ENCODE assay signal across 8 cellular contexts in genomic region chr17:17710728-17711541, GRCh38. TPM values are rescaled to one million over a fixed set of nuclear protein-coding genes. Genes with fewer than 3 reads are reported as not detected.
DNase-seq lines count a peak whose midpoint lies in the region; ATAC-seq and TF ChIP-seq lines count a peak whose summit lies in the region.

No MANE protein-coding gene starts in this region.

- TF ChIP-seq POLR2A in HCT116 (IDR thresholded peaks at IDR 0.05; ENCODE audit: borderline replicate concordance, extremely low read depth, insufficient read depth, insufficient read length), result no peak

- DNase-seq in HCT116 (ENCODE audit: low read depth, low spot score) (peak; percentile 72), amniotic epithelial cell (ENCODE audit: low read depth) (peak; percentile 99), iPS-NIHi7 (ENCODE audit: extremely low spot score) (peak; percentile 81), stromal cell of bone marrow (ENCODE audit: low read depth) (peak; percentile 76), NOMO-1 treated with DMSO at 0.1 percent for 48 hours (lab: John Stamatoyannopoulos, UW; ENCODE audit: unreplicated experiment) (no peak), NAMALWA (ENCODE audit: low spot score) (no peak)
- DNase-seq in activated CD4-positive, alpha-beta T cell treated with anti-CD3 and anti-CD28 coated beads for 4 hours, result no peak
- no peak for DNase-seq in CD4-positive, alpha-beta memory T cell

- POLR2A ChIA-PET in HCT116 (lab: Charles Lee), result no interaction called here
- POLR2A ChIA-PET in CD4-positive, alpha-beta memory T cell (lab: Charles Lee; ENCODE audit: partially characterized antibody), result no interaction called here

- no peaks in the 10 kb centered on the region for H3K27me3 Mint-ChIP-seq in CD4-positive, alpha-beta memory T cell

- no peak for TF ChIP-seq RAD21 in HCT116 (IDR thresholded peaks at IDR 0.05; ENCODE audit: low read depth)

- no peak for TF ChIP-seq CTCF in HCT116 (IDR thresholded peaks at IDR 0.05 in 2 of 3, conservative IDR thresholded peaks at IDR 0.05 in 1 of 3; ENCODE audit: borderline replicate concordance in 1 of 3, insufficient read depth in 1 of 3, low read depth in 2 of 3, low read length in 2 of 3)

- H3K27ac ChIP-seq in HCT116 (ENCODE audit: low read depth, low read length), result peak overlapping the region; percentile 84
- H3K27ac ChIP-seq in CD4-positive, alpha-beta memory T cell (ENCODE audit: low read depth, low read length), result no peak overlapping the region

- no peak overlapping the region for H3K4me3 Mint-ChIP-seq in CD4-positive, alpha-beta memory T cell

- H3K27me3 ChIP-seq in HCT116 (ENCODE audit: insufficient read depth, low read length), result no peaks in the 10 kb centered on the region
- no peaks in the 10 kb centered on the region for H3K27me3 ChIP-seq in CD4-positive, alpha-beta memory T cell (ENCODE audit: insufficient read depth, low read length)

- H3K4me1 ChIP-seq in HCT116 (ENCODE audit: control insufficient read depth in 1 of 2, insufficient read depth in 2 of 2, low read length in 2 of 2), result peaks cover 45 to 74% of the 10 kb centered on the region in 2 experiments
- H3K4me1 ChIP-seq in CD4-positive, alpha-beta memory T cell (ENCODE audit: insufficient read depth, low read length), result no peaks in the 10 kb centered on the region

- no peaks in the 10 kb centered on the region for H3K9me3 Mint-ChIP-seq in CD4-positive, alpha-beta memory T cell

- no TSS peak for BruUV-seq in HCT116 (replicated peaks; lab: Mats Ljungman, UMichigan)

- RAD21 ChIA-PET in HCT116 (lab: Charles Lee; ENCODE audit: low non-redundant PET in 1 of 2, low total read pairs in 2 of 2, uncharacterized antibody in 2 of 2, unreplicated experiment in 2 of 2), result no interaction called here

- CTCF ChIA-PET in HCT116 (lab: Charles Lee), result no interaction called here
- CTCF ChIA-PET in CD4-positive, alpha-beta memory T cell (lab: Charles Lee; ENCODE audit: partially characterized antibody), result no interaction called here

- no peaks in the 10 kb centered on the region for H3K9me2 ChIP-seq in HCT116 (ENCODE audit: insufficient read depth)

- intact Hi-C loops in HCT116 (cut with micrococcal nuclease), result no loop called here
- intact Hi-C loops in CD4-positive, alpha-beta memory T cell (cut with micrococcal nuclease), result no loop called here

- H3K36me3 Mint-ChIP-seq in CD4-positive, alpha-beta memory T cell, result peaks cover 2 to 7% of the 10 kb centered on the region in 2 donors

- peak overlapping the region; percentile 85 for H3K4me2 ChIP-seq in HCT116 (ENCODE audit: low read length)

- peak overlapping the region; percentile 19 to 44; a peak in 3 of 4 replicates for H3K4me3 ChIP-seq in HCT116 (replicated peaks in 1 of 2; ENCODE audit: low read depth in 1 of 2, low read length in 2 of 2)
- no peak overlapping the region for H3K4me3 ChIP-seq in CD4-positive, alpha-beta memory T cell (ENCODE audit: low read length in 2 of 2)

- H3K36me3 ChIP-seq in HCT116 (ENCODE audit: control insufficient read depth in 1 of 2, insufficient read depth in 2 of 2, low read length in 2 of 2), result no peaks in the 10 kb centered on the region; a peak in 1 of 4 replicates
- no peaks in the 10 kb centered on the region for H3K36me3 ChIP-seq in CD4-positive, alpha-beta memory T cell (ENCODE audit: insufficient read depth, low read length)

- H3K79me2 ChIP-seq in HCT116 (ENCODE audit: insufficient read depth, low read length), result peaks cover 96% of the 10 kb centered on the region

- no peak overlapping the region for H2AFZ ChIP-seq in HCT116 (ENCODE audit: low read depth, low read length, poor library complexity, severe bottlenecking)

- peak overlapping the region; percentile 62 for H3K9ac ChIP-seq in HCT116 (ENCODE audit: low read length)

- H3K9me3 ChIP-seq in HCT116 (ENCODE audit: control insufficient read depth in 1 of 2, insufficient read depth in 1 of 2, low read depth in 1 of 2, low read length in 2 of 2), result no peaks in the 10 kb centered on the region
- no peaks in the 10 kb centered on the region for H3K9me3 ChIP-seq in CD4-positive, alpha-beta memory T cell (ENCODE audit: control insufficient read depth in 1 of 2, low read length in 2 of 2)

- peaks cover 4 to 17% (median 7%) of the 10 kb centered on the region in 4 donors for H3K4me1 Mint-ChIP-seq in CD4-positive, alpha-beta memory T cell

- no peak overlapping the region for H3K27ac Mint-ChIP-seq in CD4-positive, alpha-beta memory T cell

- ATAC-seq in HCT116, result peak; percentile 92

- no peaks in the 10 kb centered on the region; the same call in 1 of the 2 replicates for H4K20me1 ChIP-seq in HCT116 (ENCODE audit: insufficient read depth)

TF ChIP-seq in HCT116, 20 proteins besides CTCF, POLR2A, EP300 and RAD21 (continues in another document):
- TF ChIP-seq POLR2AphosphoS5 (IDR thresholded peaks at IDR 0.05; ENCODE audit: low read depth, low read length) (peak; percentile 27; the same call in 1 of the 2 replicates), SRF (IDR thresholded peaks at IDR 0.05; ENCODE audit: low read depth) (no peak), TCF7L2 (IDR thresholded peaks at IDR 0.05; ENCODE audit: borderline replicate concordance, extremely low read depth, insufficient read depth, insufficient read length) (no peak), EGR1 (IDR thresholded peaks at IDR 0.05; ENCODE audit: low read depth) (peak; percentile 86), JUND (IDR thresholded peaks at IDR 0.05) (peak; percentile 84), EZH2phosphoT487 (IDR thresholded peaks at IDR 0.05; ENCODE audit: borderline replicate concordance) (no peak), REST (IDR thresholded peaks at IDR 0.05; ENCODE audit: low read depth) (no peak), CBX3 (IDR thresholded peaks at IDR 0.05; ENCODE audit: low read depth) (peak; percentile 26; the same call in 1 of the 2 replicates), FOSL1 (IDR thresholded peaks at IDR 0.05; ENCODE audit: low read depth) (peak; percentile 87), YY1 (IDR thresholded peaks at IDR 0.05; ENCODE audit: extremely low read depth, insufficient replicate concordance, low read depth, low read length) (peak; percentile 51), SP1 (IDR thresholded peaks at IDR 0.05; ENCODE audit: low read depth) (peak; percentile 79), CEBPB (IDR thresholded peaks at IDR 0.05; ENCODE audit: low read depth) (no peak), ATF3 (IDR thresholded peaks at IDR 0.05) (no peak), EZH2 (IDR thresholded peaks at IDR 0.05) (no peak), ZBTB33 (IDR thresholded peaks at IDR 0.05; ENCODE audit: extremely low read depth, insufficient replicate concordance, low read length) (peak; percentile 57), ZFX (IDR thresholded peaks at IDR 0.05) (no peak), ZNF274 (IDR thresholded peaks at IDR 0.05; ENCODE audit: low read depth, low read length) (no peak), SIN3A (IDR thresholded peaks at IDR 0.05; ENCODE audit: low read depth) (no peak), MAX (IDR thresholded peaks at IDR 0.05) (no peak)

RNA-seq across cellular contexts. Expression of gene RAI1, which starts 29.7 kb away (rescaled TPM):
- total RNA-seq in HCT116 (2021; ENCODE audit: unreplicated experiment), result 38.5 TPM
- 21.0 and 25.2 TPM in 2 replicates for polyA plus RNA-seq in HCT116 (2012)
- total RNA-seq in CD4-positive, alpha-beta memory T cell, result 10 to 100 TPM; 15.4 to 19.5 TPM
- 1 to 10 TPM in 1 of 2 donors, under 1 TPM in 1; 0.35 to 4.0 TPM for polyA plus RNA-seq in CD4-positive, alpha-beta memory T cell

Comparison
In these comparisons a context has a peak if more than half of its experiments do, and no peak if none do; other contexts are left out.
1. DNase-seq: peak in HCT116 (single experiment), amniotic epithelial cell (single experiment), iPS-NIHi7 (single experiment) and stromal cell of bone marrow (single experiment); none in NOMO-1 treated with DMSO at 0.1 percent for 48 hours (single experiment), activated CD4-positive, alpha-beta T cell treated with anti-CD3 and anti-CD28 coated beads for 4 hours (0 of 2), NAMALWA (single experiment) and CD4-positive, alpha-beta memory T cell (0 of 5).
2. H3K4me3 ChIP-seq: peak in HCT116 (2 of 2); none in CD4-positive, alpha-beta memory T cell (0 of 2).